8 cellular contexts compared by ENCODE assay signal in the genomic region with DNA sequence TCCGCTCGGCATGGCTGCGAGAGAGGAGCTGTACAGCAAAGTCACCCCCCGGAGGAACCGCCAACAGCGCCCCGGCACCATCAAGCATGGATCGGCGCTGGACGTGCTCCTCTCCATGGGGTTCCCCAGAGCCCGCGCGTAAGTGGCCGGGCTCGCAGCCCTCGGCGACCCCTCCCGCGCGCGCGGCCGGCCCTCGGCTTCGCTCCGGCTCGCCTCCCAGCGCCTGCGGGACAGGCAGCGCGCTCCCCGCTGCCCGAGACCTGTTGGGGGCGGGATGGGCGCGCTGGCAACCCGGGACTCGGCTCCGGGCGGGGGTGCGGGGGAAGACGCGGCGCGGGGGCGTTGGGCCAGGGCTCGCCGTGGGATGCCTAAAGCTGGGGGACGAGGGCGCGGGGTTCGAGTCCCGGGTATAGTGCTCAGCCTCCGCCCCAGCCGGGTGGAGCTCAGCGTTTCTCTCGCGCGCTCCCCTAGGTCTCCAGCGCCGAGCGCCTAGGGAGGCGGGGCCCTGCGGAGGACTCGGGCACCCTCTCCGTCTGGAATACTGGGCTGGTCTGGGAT. TPM values are rescaled to one million over a fixed set of nuclear protein-coding genes. Genes with fewer than 3 reads are reported as not detected.
A peak's percentile ranks its signal among the peaks of the same experiment; 100 is the strongest.
DNase-seq lines count a peak whose midpoint lies in the region; ATAC-seq and TF ChIP-seq lines count a peak whose summit lies in the region.

No MANE protein-coding gene starts in this region.

- no peaks in the 10 kb centered on the region for H3K9me2 ChIP-seq in HCT116 (ENCODE audit: insufficient read depth)
- H3K9me2 ChIP-seq in MM.1S (replicated peaks; ENCODE audit: insufficient read depth, low read length): no peaks in the 10 kb centered on the region

- H3K9me3 Mint-ChIP-seq in memory B cell: no peaks in the 10 kb centered on the region

- TF ChIP-seq CTCF in GM10266 (IDR thresholded peaks at IDR 0.05; ENCODE audit: control insufficient read depth, insufficient read depth, low read depth, missing control alignments) (peak; percentile 10), HCT116 (IDR thresholded peaks at IDR 0.05 in 2 of 3, conservative IDR thresholded peaks at IDR 0.05 in 1 of 3; ENCODE audit: borderline replicate concordance in 1 of 3, insufficient read depth in 1 of 3, low read depth in 2 of 3, low read length in 2 of 3) (no peak), MM.1S (IDR thresholded peaks at IDR 0.05; ENCODE audit: low read length) (no peak)

- no peaks in the 10 kb centered on the region for H3K36me3 ChIP-seq in HCT116 (ENCODE audit: control insufficient read depth in 1 of 2, insufficient read depth in 2 of 2, low read length in 2 of 2)
- no peaks in the 10 kb centered on the region for H3K36me3 ChIP-seq in MM.1S (replicated peaks; ENCODE audit: insufficient read depth, low read length)

- no peak for TF ChIP-seq POLR2A in HCT116 (IDR thresholded peaks at IDR 0.05; ENCODE audit: borderline replicate concordance, extremely low read depth, insufficient read depth, insufficient read length)

- CTCF ChIA-PET in HCT116 (lab: Charles Lee): interaction anchor here (0.6 to 1.8 kb wide), 8 partner anchors 10 to 198 kb away, joined by 3 to 6 read pairs (median 4); no protein-coding TSS in a partner anchor

- intact Hi-C loops in HCT116 (cut with micrococcal nuclease): no loop called here

- H3K4me3 ChIP-seq in HCT116 (replicated peaks in 1 of 2; ENCODE audit: low read depth in 1 of 2, low read length in 2 of 2) (peak overlapping the region; percentile 81 to 91), MM.1S (ENCODE audit: low read length) (peak overlapping the region; percentile 97)

- H3K4me1 Mint-ChIP-seq in memory B cell: peaks cover 15% of the 10 kb centered on the region

- no TSS peak for BruUV-seq in HCT116 (replicated peaks; lab: Mats Ljungman, UMichigan)

- H3K27ac ChIP-seq in HCT116 (ENCODE audit: low read depth, low read length) (peak overlapping the region; percentile 94), MM.1S (ENCODE audit: low read length) (peak overlapping the region; percentile 59; the same call in 1 of the 2 replicates)

- H3K4me2 ChIP-seq in HCT116 (ENCODE audit: low read length) (peak overlapping the region; percentile 96), MM.1S (ENCODE audit: low read depth, low read length) (peak overlapping the region; percentile 94)

- peak; percentile 63 for DNase-seq in GM10266 (ENCODE audit: extremely low spot score)
- DNase-seq in HCT116 (ENCODE audit: low read depth, low spot score): no peak
- peak; percentile 47 for DNase-seq in MM.1S
- DNase-seq in activated CD4-positive, alpha-beta T cell treated with anti-CD3 and anti-CD28 coated beads, Interleukin-2, amount 50 U/mL, for 4 hours: peak; percentile 56 to 63
- peak; percentile 84 for DNase-seq in dermis blood vessel endothelial cell
- peak; percentile 20 to 52 for DNase-seq in memory B cell (ENCODE audit: low spot score in 2 of 2)
- DNase-seq in stimulated activated CD8-positive, alpha-beta memory T cell treated with anti-CD3 and anti-CD28 coated beads, Interleukin-15, amount 100 ng/mL, for 48 hours (ENCODE audit: low read depth in 2 of 2): peak; percentile 19 to 30
- DNase-seq in NCI-H187 treated with DMSO at 0.1 percent for 48 hours (lab: John Stamatoyannopoulos, UW): no peak

- H3K9me3 ChIP-seq in HCT116 (ENCODE audit: control insufficient read depth in 1 of 2, insufficient read depth in 1 of 2, low read depth in 1 of 2, low read length in 2 of 2) (no peaks in the 10 kb centered on the region), MM.1S (replicated peaks; ENCODE audit: insufficient read depth, low read length) (no peaks in the 10 kb centered on the region)

- peaks cover 3% of the 10 kb centered on the region; the same call in 1 of the 2 replicates for H4K20me1 ChIP-seq in HCT116 (ENCODE audit: insufficient read depth)
- no peaks in the 10 kb centered on the region for H4K20me1 ChIP-seq in MM.1S (ENCODE audit: insufficient read depth, low read length)

- POLR2A ChIA-PET in HCT116 (lab: Charles Lee): interaction anchor here (1.0 to 2.1 kb wide), 6 partner anchors 9 to 184 kb away, joined by 3 to 10 read pairs (median 4); no protein-coding TSS in a partner anchor

- TF ChIP-seq RAD21 in HCT116 (IDR thresholded peaks at IDR 0.05; ENCODE audit: low read depth): no peak

- peaks cover 15 to 32% of the 10 kb centered on the region in 2 experiments for H3K4me1 ChIP-seq in HCT116 (ENCODE audit: control insufficient read depth in 1 of 2, insufficient read depth in 2 of 2, low read length in 2 of 2)
- H3K4me1 ChIP-seq in MM.1S (ENCODE audit: low read length): no peaks in the 10 kb centered on the region

- peaks cover 5% of the 10 kb centered on the region for H3K27me3 Mint-ChIP-seq in memory B cell

- peak overlapping the region; percentile 95 for H3K4me3 Mint-ChIP-seq in memory B cell

- no peaks in the 10 kb centered on the region for H3K36me3 Mint-ChIP-seq in memory B cell

- RAD21 ChIA-PET in HCT116 (lab: Charles Lee; ENCODE audit: low non-redundant PET in 1 of 2, low total read pairs in 2 of 2, uncharacterized antibody in 2 of 2, unreplicated experiment in 2 of 2): interaction anchor here in 1 of 2 experiments (0.9 kb wide), 1 partner anchor 99 kb away, joined by 3 read pairs; no protein-coding TSS in a partner anchor

- no peak overlapping the region for H2AFZ ChIP-seq in HCT116 (ENCODE audit: low read depth, low read length, poor library complexity, severe bottlenecking)
- H2AFZ ChIP-seq in MM.1S (ENCODE audit: low read length): peak overlapping the region; percentile 98

- H3K27ac Mint-ChIP-seq in memory B cell: peak overlapping the region; percentile 70

- ATAC-seq in HCT116 (peak; percentile 77), memory B cell (ENCODE audit: low read depth) (peak; percentile 60)

- H3K79me2 ChIP-seq in HCT116 (ENCODE audit: insufficient read depth, low read length): peaks cover 47% of the 10 kb centered on the region
- H3K79me2 ChIP-seq in MM.1S (ENCODE audit: low read length): 0 out of 2 replicates have a peak, but pooled peaks cover 3% of the 10 kb centered on the region

- no peaks in the 10 kb centered on the region for H3F3A ChIP-seq in MM.1S (ENCODE audit: insufficient read depth, low read length)

- H3K9ac ChIP-seq in HCT116 (ENCODE audit: low read length): peak overlapping the region; percentile 89
- peak overlapping the region; percentile 81 for H3K9ac ChIP-seq in MM.1S (ENCODE audit: low read length)

- H3K27me3 ChIP-seq in HCT116 (ENCODE audit: insufficient read depth, low read length) (no peaks in the 10 kb centered on the region), MM.1S (replicated peaks; ENCODE audit: insufficient read depth, low read length) (no peaks in the 10 kb centered on the region)

TF ChIP-seq in HCT116, 20 proteins besides CTCF, POLR2A, EP300 and RAD21:
- TF ChIP-seq YY1 (IDR thresholded peaks at IDR 0.05; ENCODE audit: extremely low read depth, insufficient replicate concordance, low read depth, low read length) (peak; percentile 4), EGR1 (IDR thresholded peaks at IDR 0.05; ENCODE audit: low read depth) (peak; percentile 85), ZNF274 (IDR thresholded peaks at IDR 0.05; ENCODE audit: low read depth, low read length) (no peak), FOSL1 (IDR thresholded peaks at IDR 0.05; ENCODE audit: low read depth) (no peak), ELF1 (IDR thresholded peaks at IDR 0.05; ENCODE audit: borderline replicate concordance, low read depth) (no peak)

RNA-seq across cellular contexts. Expression of gene UBASH3B, which starts 0.6 kb away (rescaled TPM):
- total RNA-seq in HCT116 (2021; ENCODE audit: unreplicated experiment): 40.3 TPM
- polyA plus RNA-seq in HCT116 (2012): 13.2 and 15.9 TPM in 2 replicates
- total RNA-seq in dermis blood vessel endothelial cell: 2.6 and 8.9 TPM in 2 replicates

Comparison
In these comparisons a context has a peak if more than half of its experiments do, and no peak if none do; other contexts are left out.
1. DNase-seq: peak in GM10266 (single experiment), MM.1S (single experiment), activated CD4-positive, alpha-beta T cell treated with anti-CD3 and anti-CD28 coated beads, Interleukin-2, amount 50 U/mL, for 4 hours (2 of 2), dermis blood vessel endothelial cell (single experiment), memory B cell (2 of 2) and stimulated activated CD8-positive, alpha-beta memory T cell treated with anti-CD3 and anti-CD28 coated beads, Interleukin-15, amount 100 ng/mL, for 48 hours (2 of 2); none in HCT116 (single experiment) and NCI-H187 treated with DMSO at 0.1 percent for 48 hours (single experiment).